ENCODE assay signal across 13 cellular contexts in the genomic region with DNA sequence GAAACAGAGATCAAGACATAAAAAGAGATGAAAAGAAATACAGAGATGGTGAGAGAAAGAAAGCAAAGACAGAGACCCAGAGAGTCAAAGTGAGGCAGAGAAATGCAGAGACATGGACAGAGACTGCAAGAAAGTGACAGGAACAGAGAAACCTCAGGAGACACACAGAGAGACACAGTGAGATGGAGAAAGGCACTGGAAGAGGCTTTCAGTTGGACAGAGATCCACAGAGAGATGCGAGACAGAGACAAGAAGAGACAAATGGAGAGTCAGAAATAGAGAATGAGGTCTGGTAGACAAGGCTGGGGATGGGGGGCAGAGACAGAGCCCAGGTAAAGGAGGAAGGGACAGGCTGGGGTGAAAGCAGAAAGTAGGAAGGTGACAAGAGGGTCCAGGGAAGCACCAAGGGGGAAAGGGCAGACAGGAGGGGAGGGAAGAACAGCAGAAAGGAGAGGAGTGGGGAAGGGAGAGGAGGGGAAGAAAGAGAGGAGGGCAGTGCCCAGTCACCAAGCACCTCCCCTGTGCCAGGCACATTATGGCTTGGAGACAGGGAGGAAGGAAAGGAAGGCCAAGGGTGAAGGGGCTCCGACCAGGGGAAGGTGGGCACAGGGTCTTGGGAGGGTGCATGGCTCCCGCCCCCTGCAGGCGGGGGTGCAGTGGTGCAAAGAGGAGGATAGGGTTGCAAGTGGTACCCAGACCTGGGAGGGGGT. TPM values are rescaled to one million over a fixed set of nuclear protein-coding genes. Genes with fewer than 3 reads are reported as not detected.
DNase-seq lines count a peak whose midpoint lies in the region; ATAC-seq and TF ChIP-seq lines count a peak whose summit lies in the region.
"Had no signal": no experiment of that assay in that cellular context is flagged by ENCODE, and none has a peak within 500 bp of the region (broad histone marks: within the 10 kb centered on the region; RNA-seq: fewer than 3 reads in every experiment).

No MANE protein-coding gene starts in this region.

- CTCF ChIA-PET in naive thymus-derived CD4-positive, alpha-beta T cell (lab: Charles Lee) = no interaction called here
- CTCF ChIA-PET in activated CD4-positive, alpha-beta T cell treated with anti-CD3 and anti-CD28 coated beads, Interleukin-2, amount 10 ng/mL, durations not matched to agents 7 days and 5 days (lab: Charles Lee) = no interaction called here

- peaks cover 13% of the 10 kb centered on the region for H3K27me3 Mint-ChIP-seq in HFFc6 (ENCODE audit: insufficient read depth)
- H3K27me3 Mint-ChIP-seq in naive thymus-derived CD4-positive, alpha-beta T cell = peaks cover 13 to 37% (median 19%) of the 10 kb centered on the region in 5 donors
- H3K27me3 Mint-ChIP-seq in activated CD4-positive, alpha-beta T cell treated with anti-CD3 and anti-CD28 coated beads, Interleukin-2, amount 10 ng/mL, durations not matched to agents 7 days and 5 days = peaks cover 29% of the 10 kb centered on the region

- no peak overlapping the region for H3K4me3 ChIP-seq in astrocyte of the spinal cord (ENCODE audit: low read depth, low read length)
- no peak overlapping the region for H3K4me3 ChIP-seq in naive thymus-derived CD4-positive, alpha-beta T cell (ENCODE audit: low read length)
- H3K4me3 ChIP-seq: esophagus squamous epithelium, MG63, SK-N-MC, transverse colon had no signal

- no peak overlapping the region for H3K27ac ChIP-seq in naive thymus-derived CD4-positive, alpha-beta T cell (ENCODE audit: low read depth, low read length)
- H3K27ac ChIP-seq: esophagus squamous epithelium, SK-N-MC, transverse colon had no signal

- DNase-seq in NCI-H146 (lab: John Stamatoyannopoulos, UW) (peak; percentile 61), NCI-H146 treated with DMSO at 0.1 percent for 48 hours (lab: John Stamatoyannopoulos, UW; ENCODE audit: unreplicated experiment) (no peak), HFFc6 (no peak), astrocyte of the spinal cord (ENCODE audit: low read depth, low spot score) (no peak), amniotic stem cell (lab: John Stamatoyannopoulos, UW) (no peak), NOMO-1 (lab: John Stamatoyannopoulos, UW; ENCODE audit: unreplicated experiment in 2 of 2) (no peak)
- DNase-seq in naive thymus-derived CD4-positive, alpha-beta T cell = no peak
- DNase-seq in activated CD4-positive, alpha-beta T cell treated with anti-CD3 and anti-CD28 coated beads, Interleukin-2, amount 10 ng/mL, durations not matched to agents 7 days and 5 days = no peak
- DNase-seq: esophagus squamous epithelium, MG63, transverse colon had no signal

- H3K27me3 ChIP-seq in naive thymus-derived CD4-positive, alpha-beta T cell (ENCODE audit: control insufficient read depth in 2 of 2, insufficient read depth in 2 of 2, low read length in 2 of 2) = peaks cover 0 to 11% of the 10 kb centered on the region in 2 donors

- peaks cover 15 to 27% of the 10 kb centered on the region in 2 donors for H3K4me1 ChIP-seq in naive thymus-derived CD4-positive, alpha-beta T cell (ENCODE audit: control insufficient read depth in 2 of 2, insufficient read depth in 2 of 2, low read length in 2 of 2)

- TF ChIP-seq CTCF in HFFc6 (IDR thresholded peaks at IDR 0.05) = peak; percentile 71
- TF ChIP-seq CTCF in astrocyte of the spinal cord (IDR thresholded peaks at IDR 0.05; ENCODE audit: low read depth, low read length) = peak; percentile 47

- peaks cover 15% of the 10 kb centered on the region for H3K4me1 Mint-ChIP-seq in HFFc6 (ENCODE audit: low read depth)
- peaks cover 31 to 40% (median 34%) of the 10 kb centered on the region in 7 donors for H3K4me1 Mint-ChIP-seq in naive thymus-derived CD4-positive, alpha-beta T cell
- H3K4me1 Mint-ChIP-seq in activated CD4-positive, alpha-beta T cell treated with anti-CD3 and anti-CD28 coated beads, Interleukin-2, amount 10 ng/mL, durations not matched to agents 7 days and 5 days = peaks cover 28% of the 10 kb centered on the region

- H3K36me3 Mint-ChIP-seq in HFFc6 (ENCODE audit: low read depth) = no peaks in the 10 kb centered on the region
- no peaks in the 10 kb centered on the region for H3K36me3 Mint-ChIP-seq in naive thymus-derived CD4-positive, alpha-beta T cell
- H3K36me3 Mint-ChIP-seq in activated CD4-positive, alpha-beta T cell treated with anti-CD3 and anti-CD28 coated beads, Interleukin-2, amount 10 ng/mL, durations not matched to agents 7 days and 5 days (ENCODE audit: low read depth) = no peaks in the 10 kb centered on the region

- H3K27ac Mint-ChIP-seq in HFFc6 = no peak overlapping the region
- H3K27ac Mint-ChIP-seq in naive thymus-derived CD4-positive, alpha-beta T cell = no peak overlapping the region
- H3K27ac Mint-ChIP-seq in activated CD4-positive, alpha-beta T cell treated with anti-CD3 and anti-CD28 coated beads, Interleukin-2, amount 10 ng/mL, durations not matched to agents 7 days and 5 days = no peak overlapping the region
- H3K27ac Mint-ChIP-seq: activated T-helper 17 cell treated with anti-CD3 and anti-CD28 coated beads, Interleukin-2, amount 50 U/mL, for 72 hours had no signal

- H3K9me3 ChIP-seq in naive thymus-derived CD4-positive, alpha-beta T cell (ENCODE audit: control insufficient read depth in 2 of 3, low read length in 3 of 3) = no peaks in the 10 kb centered on the region
- H3K9me3 ChIP-seq: esophagus squamous epithelium, MG63, transverse colon had no signal

- POLR2A ChIA-PET in naive thymus-derived CD4-positive, alpha-beta T cell (lab: Charles Lee) = no interaction called here
- POLR2A ChIA-PET in activated CD4-positive, alpha-beta T cell treated with anti-CD3 and anti-CD28 coated beads, Interleukin-2, amount 10 ng/mL, durations not matched to agents 7 days and 5 days (lab: Charles Lee) = no interaction called here

- intact Hi-C loops in naive thymus-derived CD4-positive, alpha-beta T cell (cut with micrococcal nuclease) = loop anchor here in 1 of 2 donors (5.0 kb wide), 1 partner anchor 103 kb away; no protein-coding TSS in a partner anchor

- H3K9me3 Mint-ChIP-seq in HFFc6 = no peaks in the 10 kb centered on the region
- H3K9me3 Mint-ChIP-seq in naive thymus-derived CD4-positive, alpha-beta T cell = no peaks in the 10 kb centered on the region
- no peaks in the 10 kb centered on the region for H3K9me3 Mint-ChIP-seq in activated CD4-positive, alpha-beta T cell treated with anti-CD3 and anti-CD28 coated beads, Interleukin-2, amount 10 ng/mL, durations not matched to agents 7 days and 5 days
- H3K9me3 Mint-ChIP-seq: activated T-helper 17 cell treated with anti-CD3 and anti-CD28 coated beads, Interleukin-2, amount 50 U/mL, for 72 hours had no signal

- ATAC-seq in naive thymus-derived CD4-positive, alpha-beta T cell = peak; percentile 24
- ATAC-seq: activated T-helper 17 cell treated with anti-CD3 and anti-CD28 coated beads, Interleukin-2, amount 50 U/mL, for 72 hours had no signal

- H3K36me3 ChIP-seq in naive thymus-derived CD4-positive, alpha-beta T cell (ENCODE audit: control insufficient read depth in 2 of 3, insufficient read depth in 3 of 3, low read length in 3 of 3) = no peaks in the 10 kb centered on the region
- H3K36me3 ChIP-seq: esophagus squamous epithelium, MG63, transverse colon had no signal

- in situ Hi-C loops in astrocyte of the spinal cord (cut with HindIII; ENCODE audit: low sequenced_read_pairs) = no loop called here

- no peak overlapping the region for H3K4me3 Mint-ChIP-seq in HFFc6
- no peak overlapping the region for H3K4me3 Mint-ChIP-seq in naive thymus-derived CD4-positive, alpha-beta T cell
- no peak overlapping the region for H3K4me3 Mint-ChIP-seq in activated CD4-positive, alpha-beta T cell treated with anti-CD3 and anti-CD28 coated beads, Interleukin-2, amount 10 ng/mL, durations not matched to agents 7 days and 5 days
- H3K4me3 Mint-ChIP-seq: activated T-helper 17 cell treated with anti-CD3 and anti-CD28 coated beads, Interleukin-2, amount 50 U/mL, for 72 hours had no signal

RNA-seq across cellular contexts. Expression of gene DEDD2, which starts 38.5 kb away (rescaled TPM):
- total RNA-seq in HFFc6 (2021; fragmentation: NEBNext Ultra II Directional; extraction: Animal tissue kit (Norgen Biotek cat#: 25700)) = 10 to 100 TPM; 19.2 to 24.9 (median 20.2) TPM
- total RNA-seq in naive thymus-derived CD4-positive, alpha-beta T cell = 100 to 1,000 TPM in 1 of 5 experiments, 10 to 100 TPM in 4; 47.9 to 104 (median 65.8) TPM
- polyA plus RNA-seq in naive thymus-derived CD4-positive, alpha-beta T cell = 100 to 1,000 TPM; 132 to 208 TPM
- total RNA-seq in activated CD4-positive, alpha-beta T cell treated with anti-CD3 and anti-CD28 coated beads, Interleukin-2, amount 10 ng/mL, durations not matched to agents 7 days and 5 days = 10 to 100 TPM; 37.2 to 42.4 TPM

RNA-seq across cellular contexts. Expression of gene ZNF526, which starts 41.2 kb away (rescaled TPM):
- total RNA-seq in HFFc6 (2021; fragmentation: NEBNext Ultra II Directional; extraction: Animal tissue kit (Norgen Biotek cat#: 25700)) = 10 to 100 TPM; 14.0 to 18.2 (median 16.1) TPM
- total RNA-seq in naive thymus-derived CD4-positive, alpha-beta T cell = 10 to 100 TPM in 4 of 5 experiments, 1 to 10 TPM in 1; 8.6 to 25.2 (median 22.7) TPM
- 10 to 100 TPM in 1 of 2 donors, 1 to 10 TPM in 1; 4.0 to 11.8 TPM for polyA plus RNA-seq in naive thymus-derived CD4-positive, alpha-beta T cell
- 10 to 100 TPM; 18.0 to 18.5 TPM for total RNA-seq in activated CD4-positive, alpha-beta T cell treated with anti-CD3 and anti-CD28 coated beads, Interleukin-2, amount 10 ng/mL, durations not matched to agents 7 days and 5 days

RNA-seq across cellular contexts. Expression of gene POU2F2, which starts 46.7 kb away (rescaled TPM):
- total RNA-seq in HFFc6 (2021; fragmentation: NEBNext Ultra II Directional; extraction: Animal tissue kit (Norgen Biotek cat#: 25700)) = 10 to 100 TPM in 1 of 6 experiments, 1 to 10 TPM in 5; 6.4 to 11.0 (median 7.8) TPM
- 10 to 100 TPM; 31.5 to 91.3 (median 73.4) TPM for total RNA-seq in naive thymus-derived CD4-positive, alpha-beta T cell
- 1 to 10 TPM; 2.2 to 7.6 TPM for polyA plus RNA-seq in naive thymus-derived CD4-positive, alpha-beta T cell
- 10 to 100 TPM; 19.6 to 22.9 TPM for total RNA-seq in activated CD4-positive, alpha-beta T cell treated with anti-CD3 and anti-CD28 coated beads, Interleukin-2, amount 10 ng/mL, durations not matched to agents 7 days and 5 days
